In genomic region chr17:63999680-64000531, GRCh38 we compare ENCODE assay signal across 13 cellular contexts. TPM values are rescaled to one million over a fixed set of nuclear protein-coding genes. Genes with fewer than 3 reads are reported as not detected.
A peak's percentile ranks its signal among the peaks of the same experiment; 100 is the strongest.
DNase-seq lines count a peak whose midpoint lies in the region; TF ChIP-seq lines count a peak whose summit lies in the region.
"Had no signal": no experiment of that assay in that cellular context is flagged by ENCODE, and none has a peak within 500 bp of the region (broad histone marks: within the 10 kb centered on the region; RNA-seq: fewer than 3 reads in every experiment).

No MANE protein-coding gene starts in this region.

- peaks cover 11% of the 10 kb centered on the region for H3K27me3 Mint-ChIP-seq in T-helper 1 cell treated with Interleukin-12 subunit alpha and Interleukin-12 subunit beta and Interleukin-4 antibody, amounts not matched to agents 30 μg/mL and 1 μg/mL, for 36 hours (ENCODE audit: low read depth)
- peaks cover 17% of the 10 kb centered on the region for H3K27me3 Mint-ChIP-seq in IgD-negative memory B cell
- peaks cover 19% of the 10 kb centered on the region for H3K27me3 Mint-ChIP-seq in chondrocyte (ENCODE audit: low read depth)

- peaks cover 25% of the 10 kb centered on the region for H3K4me1 Mint-ChIP-seq in T-helper 1 cell treated with Interleukin-12 subunit alpha and Interleukin-12 subunit beta and Interleukin-4 antibody, amounts not matched to agents 30 μg/mL and 1 μg/mL, for 36 hours (ENCODE audit: low read depth)
- H3K4me1 Mint-ChIP-seq in IgD-negative memory B cell = peaks cover 5 to 14% (median 11%) of the 10 kb centered on the region in 3 donors
- peaks cover 6% of the 10 kb centered on the region for H3K4me1 Mint-ChIP-seq in chondrocyte (ENCODE audit: low read depth)

- peak overlapping the region; percentile 14 for H2BK12ac ChIP-seq in neuronal stem cell (ENCODE audit: low read length)

- peaks cover 0 to 6% of the 10 kb centered on the region in 2 donors for H3K4me1 ChIP-seq in neuronal stem cell (ENCODE audit: control insufficient read depth in 2 of 2, insufficient read depth in 1 of 2, low read depth in 1 of 2, low read length in 2 of 2)

- H3K9me3 Mint-ChIP-seq in T-helper 1 cell treated with Interleukin-12 subunit alpha and Interleukin-12 subunit beta and Interleukin-4 antibody, amounts not matched to agents 30 μg/mL and 1 μg/mL, for 36 hours = no peaks in the 10 kb centered on the region
- no peaks in the 10 kb centered on the region for H3K9me3 Mint-ChIP-seq in IgD-negative memory B cell
- no peaks in the 10 kb centered on the region for H3K9me3 Mint-ChIP-seq in chondrocyte (ENCODE audit: low read depth)

- no peak overlapping the region for H2BK15ac ChIP-seq in neuronal stem cell (ENCODE audit: low read length)

- peak overlapping the region; percentile 81 for H3K23ac ChIP-seq in neuronal stem cell (ENCODE audit: low read depth, low read length, poor library complexity)

- H3K27ac ChIP-seq in neuronal stem cell (replicated peaks; ENCODE audit: low read length) = no peak overlapping the region

- no peak overlapping the region for H4K91ac ChIP-seq in neuronal stem cell (ENCODE audit: low read depth, low read length, poor library complexity)

- no peak for TF ChIP-seq CTCF in chondrocyte (IDR thresholded peaks at IDR 0.05)

- H3K4me3 ChIP-seq in neuronal stem cell (ENCODE audit: low read length in 2 of 2) = peak overlapping the region in 1 of 2 donors; percentile 32
- H3K4me3 ChIP-seq: smooth muscle cell had no signal

- H2BK120ac ChIP-seq in neuronal stem cell (ENCODE audit: low read depth, low read length) = no peak overlapping the region

- no peak overlapping the region for H3K4ac ChIP-seq in neuronal stem cell (ENCODE audit: low read length)

- no peaks in the 10 kb centered on the region for H3K36me3 ChIP-seq in neuronal stem cell (replicated peaks in 1 of 2; ENCODE audit: control insufficient read depth in 2 of 2, insufficient read depth in 2 of 2, low read length in 2 of 2)

- H3K27ac Mint-ChIP-seq in T-helper 1 cell treated with Interleukin-12 subunit alpha and Interleukin-12 subunit beta and Interleukin-4 antibody, amounts not matched to agents 30 μg/mL and 1 μg/mL, for 36 hours = no peak overlapping the region
- H3K27ac Mint-ChIP-seq in IgD-negative memory B cell = peak overlapping the region in 2 of 3 donors; percentile 65
- no peak overlapping the region for H3K27ac Mint-ChIP-seq in chondrocyte (ENCODE audit: unreplicated experiment)

- peaks cover 0 to 2% of the 10 kb centered on the region in 2 donors for H3K9me3 ChIP-seq in neuronal stem cell (replicated peaks in 1 of 2; ENCODE audit: control insufficient read depth in 2 of 2, insufficient read depth in 1 of 2, low read depth in 1 of 2, low read length in 2 of 2)
- H3K9me3 ChIP-seq: esophagus muscularis mucosa had no signal

- H2BK5ac ChIP-seq in neuronal stem cell (ENCODE audit: low read length) = no peak overlapping the region

- WGBS in neuronal stem cell (ENCODE audit: extremely low coverage in 2 of 2, insufficient read length in 2 of 2, insufficient replicate concordance in 1 of 2), 2 donors = no CpG with 5 or more reads among the region's 25 CpGs

- H3K9ac ChIP-seq in neuronal stem cell (ENCODE audit: low read depth, low read length, poor library complexity) = peak overlapping the region; percentile 66

- H3K27me3 ChIP-seq in neuronal stem cell (ENCODE audit: control insufficient read depth in 3 of 3, insufficient read depth in 3 of 3, low read depth in 1 of 3, low read length in 3 of 3) = peaks cover 0 to 25% (median 21%) of the 10 kb centered on the region in 3 experiments

- peaks cover 2% of the 10 kb centered on the region for H3K36me3 Mint-ChIP-seq in T-helper 1 cell treated with Interleukin-12 subunit alpha and Interleukin-12 subunit beta and Interleukin-4 antibody, amounts not matched to agents 30 μg/mL and 1 μg/mL, for 36 hours (ENCODE audit: low read depth)
- peaks cover 2% of the 10 kb centered on the region for H3K36me3 Mint-ChIP-seq in IgD-negative memory B cell
- no peaks in the 10 kb centered on the region for H3K36me3 Mint-ChIP-seq in chondrocyte (ENCODE audit: low read depth)

- peak overlapping the region; percentile 87 for H4K8ac ChIP-seq in neuronal stem cell (ENCODE audit: low read depth, low read length)

- DNase-seq in T-helper 1 cell (no peak), chondrocyte (ENCODE audit: low spot score) (peak; percentile 76), neuronal stem cell (ENCODE audit: low spot score) (no peak), SKM-1 treated with dmso at 0.1 percent for 144 hours (lab: John Stamatoyannopoulos, UW; ENCODE audit: unreplicated experiment) (no peak), NCI-H2196 treated with DMSO at 0.1 percent for 48 hours (lab: John Stamatoyannopoulos, UW; ENCODE audit: unreplicated experiment) (no peak), hypothalamus (lab: John Stamatoyannopoulos, UW) (no peak)
- DNase-seq: EL, NCI-H2107, SW 1271 had no signal

- peak overlapping the region; percentile 28 for H3K4me3 Mint-ChIP-seq in T-helper 1 cell treated with Interleukin-12 subunit alpha and Interleukin-12 subunit beta and Interleukin-4 antibody, amounts not matched to agents 30 μg/mL and 1 μg/mL, for 36 hours
- H3K4me3 Mint-ChIP-seq in IgD-negative memory B cell = peak overlapping the region in 3 of 4 donors; percentile 75 to 90 (median 87)
- no peak overlapping the region for H3K4me3 Mint-ChIP-seq in chondrocyte (ENCODE audit: unreplicated experiment)

- no peak overlapping the region for H3K4me2 ChIP-seq in neuronal stem cell (ENCODE audit: insufficient read depth, low read length, poor library complexity, severe bottlenecking)
- H3K4me2 ChIP-seq: smooth muscle cell had no signal

- H2AK5ac ChIP-seq in neuronal stem cell (ENCODE audit: low read depth, low read length) = no peak overlapping the region

- no peak overlapping the region for H3K14ac ChIP-seq in neuronal stem cell (ENCODE audit: low read length)

- no peak overlapping the region for H2AFZ ChIP-seq in neuronal stem cell (ENCODE audit: low read length)

- H3K18ac ChIP-seq in neuronal stem cell (ENCODE audit: low read length) = peak overlapping the region; percentile 15

- no peaks in the 10 kb centered on the region for H3K79me1 ChIP-seq in neuronal stem cell (ENCODE audit: low read depth, low read length)

RNA-seq across cellular contexts. Expression of gene PRR29, which starts 1.8 kb away (rescaled TPM):
- polyA plus RNA-seq in IgD-negative memory B cell = 3.2 TPM
- total RNA-seq in chondrocyte = 0.28 to 0.35 TPM in 2 of 3 replicates, not detected in the other
- 0.43 TPM for polyA plus RNA-seq in neuronal stem cell (2013, experiment 1 of 2)
- polyA plus RNA-seq in neuronal stem cell (2013, experiment 2 of 2) = 0.57 TPM
- total RNA-seq: smooth muscle cell had no signal

RNA-seq across cellular contexts. Expression of gene ICAM2, which starts 20.5 kb away (rescaled TPM):
- polyA plus RNA-seq in IgD-negative memory B cell = 183 TPM
- total RNA-seq in chondrocyte = not detected in 3 replicates
- 0.10 TPM for polyA plus RNA-seq in neuronal stem cell (2013, experiment 1 of 2)
- not detected for polyA plus RNA-seq in neuronal stem cell (2013, experiment 2 of 2)
- total RNA-seq: smooth muscle cell had no signal

RNA-seq across cellular contexts. Expression of gene SCN4A, which starts 27.2 kb away (rescaled TPM):
- 0.10 TPM for polyA plus RNA-seq in IgD-negative memory B cell
- total RNA-seq in chondrocyte = not detected in 3 replicates
- 3.9 TPM for polyA plus RNA-seq in neuronal stem cell (2013, experiment 1 of 2)
- polyA plus RNA-seq in neuronal stem cell (2013, experiment 2 of 2) = 3.8 TPM
- polyA plus RNA-seq: smooth muscle cell had no signal

Comparison
In these comparisons a context has a peak if more than half of its experiments do, and no peak if none do; other contexts are left out.
1. H3K27ac Mint-ChIP-seq: peak in IgD-negative memory B cell (2 of 3); none in T-helper 1 cell treated with Interleukin-12 subunit alpha and Interleukin-12 subunit beta and Interleukin-4 antibody, amounts not matched to agents 30 μg/mL and 1 μg/mL, for 36 hours (single experiment) and chondrocyte (single experiment).